In the genomic region with DNA sequence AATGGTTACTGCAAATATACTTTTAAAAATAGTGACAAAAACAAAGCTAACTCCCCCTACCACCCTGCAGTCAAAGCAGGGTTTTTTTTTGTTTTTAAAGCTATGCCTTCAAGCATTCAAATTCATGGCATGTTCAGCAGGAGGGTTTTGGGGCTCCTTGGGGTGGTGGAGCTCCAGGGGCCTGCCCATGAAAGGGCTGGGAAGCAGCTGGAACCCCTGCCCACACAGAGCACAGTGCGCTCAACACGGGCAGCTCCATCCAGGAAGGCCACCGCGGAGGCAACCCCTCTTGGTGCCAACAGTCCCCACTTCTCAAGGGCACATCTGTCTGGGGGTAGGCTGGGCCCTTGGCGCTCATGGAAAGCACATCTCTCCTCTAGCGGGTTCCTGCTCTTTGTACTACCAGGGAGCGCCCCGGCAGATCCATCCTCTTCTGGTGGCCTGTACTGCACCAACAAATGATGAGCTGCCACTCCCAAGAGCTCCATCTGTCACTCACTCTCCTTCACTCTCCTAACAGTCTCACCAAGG, we compare ENCODE assay signal across 10 cellular contexts. TPM values are rescaled to one million over a fixed set of nuclear protein-coding genes. Genes with fewer than 3 reads are reported as not detected.
DNase-seq lines count a peak whose midpoint lies in the region; ATAC-seq and TF ChIP-seq lines count a peak whose summit lies in the region.
"Had no signal": no experiment of that assay in that cellular context is flagged by ENCODE, and none has a peak within 500 bp of the region (broad histone marks: within the 10 kb centered on the region; RNA-seq: fewer than 3 reads in every experiment).

No MANE protein-coding gene starts in this region.

- H3K27me3 Mint-ChIP-seq in GM23338 (ENCODE audit: insufficient read depth, low read depth, poor library complexity), result peaks cover 16% of the 10 kb centered on the region

- peaks cover 61% of the 10 kb centered on the region for H3K36me3 Mint-ChIP-seq in GM23338 (ENCODE audit: low read depth)

- 100% methylated on average over 1 of the region's 8 CpGs; no CpG with 5 or more reads in 1 of the 2 donors for WGBS in esophagus squamous epithelium, 2 donors
- WGBS in spleen, 5 donors, result 61 to 80% (median 69%) methylated on average over 8 of the region's 8 CpGs

- TF ChIP-seq POLR2A in esophagus squamous epithelium (IDR thresholded peaks at IDR 0.05), result no peak
- no peak for TF ChIP-seq POLR2A in spleen (IDR thresholded peaks at IDR 0.05)
- TF ChIP-seq POLR2A in erythroblast (IDR thresholded peaks at IDR 0.05; ENCODE audit: low read length), result no peak

- peaks cover 8% of the 10 kb centered on the region for H3K79me2 ChIP-seq in GM23338 (replicated peaks; ENCODE audit: insufficient read depth)

- no peaks in the 10 kb centered on the region for H3K27me3 ChIP-seq in GM23338 (ENCODE audit: insufficient read depth)
- H3K27me3 ChIP-seq in esophagus squamous epithelium, result no peaks in the 10 kb centered on the region
- H3K27me3 ChIP-seq in spleen (replicated peaks in 1 of 7), result no peaks in the 10 kb centered on the region
- H3K27me3 ChIP-seq: neutrophil had no signal

- peaks cover 8% of the 10 kb centered on the region for H3K36me3 ChIP-seq in GM23338 (ENCODE audit: insufficient read depth)
- peaks cover 13 to 73% (median 23%) of the 10 kb centered on the region in 3 donors for H3K36me3 ChIP-seq in esophagus squamous epithelium
- H3K36me3 ChIP-seq in spleen, result peaks cover 0 to 77% (median 46%) of the 10 kb centered on the region in 6 donors

- H3K27ac Mint-ChIP-seq in GM23338, result no peak overlapping the region

- peaks cover 34% of the 10 kb centered on the region for H4K20me1 ChIP-seq in GM23338 (replicated peaks; ENCODE audit: insufficient read depth)

- no peaks in the 10 kb centered on the region for H3K9me2 ChIP-seq in GM23338 (ENCODE audit: insufficient read depth)

- H3K9me3 ChIP-seq in esophagus squamous epithelium (no peaks in the 10 kb centered on the region), spleen (no peaks in the 10 kb centered on the region)
- H3K9me3 ChIP-seq: neutrophil had no signal

- H3K4me3 ChIP-seq in GM23338, result peak overlapping the region; percentile 8; the same call in 1 of the 2 replicates
- H3K4me3 ChIP-seq in esophagus squamous epithelium, result peak overlapping the region in 1 of 4 donors; percentile 9
- peak overlapping the region in 1 of 8 donors; percentile 45 for H3K4me3 ChIP-seq in spleen

- H3F3A ChIP-seq in GM23338 (replicated peaks; ENCODE audit: low read depth), result peaks cover 48% of the 10 kb centered on the region

- peak overlapping the region; percentile 39 for H3K27ac ChIP-seq in GM23338 (ENCODE audit: low read depth)
- peak overlapping the region in 3 of 4 donors; percentile 53 to 73 (median 55) for H3K27ac ChIP-seq in esophagus squamous epithelium
- peak overlapping the region; percentile 19 to 81 (median 51) for H3K27ac ChIP-seq in spleen
- H3K27ac ChIP-seq: neutrophil had no signal

- DNase-seq in GM23338 (ENCODE audit: low spot score) (peak; percentile 39), esophagus squamous epithelium (lab: John Stamatoyannopoulos, UW) (no peak), spleen (no peak), KG1 (lab: John Stamatoyannopoulos, UW) (no peak), erythroblast (lab: John Stamatoyannopoulos, UW) (no peak)
- DNase-seq: activated CD8-positive, alpha-beta memory T cell treated with anti-CD3 and anti-CD28 coated beads, Interleukin-2, amount 50 U/mL, for 48 hours; NCI-H510A treated with DMSO at 0.1 percent for 48 hours had no signal

- peak overlapping the region; percentile 11; the same call in 2 of the 3 replicates for H3K4me3 Mint-ChIP-seq in GM23338

- no peaks in the 10 kb centered on the region for H3K9me3 Mint-ChIP-seq in GM23338

- H2AFZ ChIP-seq in GM23338, result no peak overlapping the region

- H3K4me1 Mint-ChIP-seq in GM23338, result peaks cover 45% of the 10 kb centered on the region

- H3K4me2 ChIP-seq in GM23338, result peak overlapping the region; percentile 59

- intact Hi-C loops in esophagus squamous epithelium (cut with DNase I), result loop anchor here (10.0 kb wide), 1 partner anchor 69 kb away; no protein-coding TSS in a partner anchor
- intact Hi-C loops in spleen (cut with DNase I; ENCODE audit: low total_unique reads), result no loop called here

- TF ChIP-seq CTCF in GM23338 (conservative IDR thresholded peaks at IDR 0.05; ENCODE audit: low read depth in 2 of 2) (no peak), esophagus squamous epithelium (IDR thresholded peaks at IDR 0.05) (no peak), spleen (IDR thresholded peaks at IDR 0.05 in 8 of 11, conservative IDR thresholded peaks at IDR 0.05 in 3 of 11) (no peak)

- peak; percentile 34 for ATAC-seq in GM23338
- peak; percentile 16 for ATAC-seq in SK-N-SH treated with all-trans-retinoic acid at 6 μM for 48 hours
- ATAC-seq in HG03196 (IDR thresholded peaks at IDR 0.05; ENCODE audit: unreplicated experiment), result no peak

- peaks cover 38% of the 10 kb centered on the region for H3K4me1 ChIP-seq in GM23338 (ENCODE audit: insufficient read depth)
- H3K4me1 ChIP-seq in esophagus squamous epithelium, result peaks cover 19 to 45% (median 30%) of the 10 kb centered on the region in 3 donors
- peaks cover 6 to 67% (median 27%) of the 10 kb centered on the region in 6 donors for H3K4me1 ChIP-seq in spleen

TF ChIP-seq in GM23338, 12 proteins besides CTCF, POLR2A, EP300 and RAD21 (continues in another document):
- TF ChIP-seq EZH2 (IDR thresholded peaks at IDR 0.05; ENCODE audit: low read depth, unreplicated experiment) (no peak), ZNF114 (CRISPR knock-in tag; IDR thresholded peaks at IDR 0.05) (no peak), ZNF331 (CRISPR knock-in tag; IDR thresholded peaks at IDR 0.05; ENCODE audit: low read depth) (no peak)

TF ChIP-seq in SK-N-SH treated with all-trans-retinoic acid at 6 μM for 48 hours, 23 proteins besides CTCF, POLR2A, EP300 and RAD21:
- TF ChIP-seq ESRRG (CRISPR knock-in tag; IDR thresholded peaks at IDR 0.05) (no peak), SNAI2 (CRISPR knock-in tag; IDR thresholded peaks at IDR 0.05) (no peak)

RNA-seq across cellular contexts. Expression of a gene that starts 16.6 kb away (rescaled TPM):
- total RNA-seq in GM23338 (2014; rRNA removed; shearing (Covaris generic)), result 3.8 TPM in 1 of 2 replicates, not detected in the other
- polyA plus RNA-seq in GM23338 (2016; fragmentation: Nextera tagmentation; extraction: Ambion mirVana) (16.5 and 19.2 TPM in 2 replicates), spleen (1 to 10 TPM; 1.5 to 2.9 (median 2.5) TPM)
- total RNA-seq in esophagus squamous epithelium (10 to 100 TPM; 10.2 to 39.2 (median 22.5) TPM), spleen (1 to 10 TPM in 6 of 7 donors, not detected in 1; 1.4 to 3.5 (median 1.7) TPM)

RNA-seq across cellular contexts. Expression of a gene that starts 46.3 kb away (rescaled TPM):
- total RNA-seq in GM23338 (2014; rRNA removed; shearing (Covaris generic)), result 181 and 183 TPM in 2 replicates
- polyA plus RNA-seq in GM23338 (2016; fragmentation: Nextera tagmentation; extraction: Ambion mirVana), result 171 and 189 TPM in 2 replicates
- total RNA-seq in esophagus squamous epithelium, result 100 to 1,000 TPM; 108 to 140 (median 121) TPM
- total RNA-seq in spleen, result 100 to 1,000 TPM in 6 of 7 donors, 10 to 100 TPM in 1; 87.5 to 137 (median 131) TPM
- polyA plus RNA-seq in spleen, result 100 to 1,000 TPM in 1 of 3 donors, 10 to 100 TPM in 2; 79.5 to 104 (median 90.6) TPM
